In the genomic region with DNA sequence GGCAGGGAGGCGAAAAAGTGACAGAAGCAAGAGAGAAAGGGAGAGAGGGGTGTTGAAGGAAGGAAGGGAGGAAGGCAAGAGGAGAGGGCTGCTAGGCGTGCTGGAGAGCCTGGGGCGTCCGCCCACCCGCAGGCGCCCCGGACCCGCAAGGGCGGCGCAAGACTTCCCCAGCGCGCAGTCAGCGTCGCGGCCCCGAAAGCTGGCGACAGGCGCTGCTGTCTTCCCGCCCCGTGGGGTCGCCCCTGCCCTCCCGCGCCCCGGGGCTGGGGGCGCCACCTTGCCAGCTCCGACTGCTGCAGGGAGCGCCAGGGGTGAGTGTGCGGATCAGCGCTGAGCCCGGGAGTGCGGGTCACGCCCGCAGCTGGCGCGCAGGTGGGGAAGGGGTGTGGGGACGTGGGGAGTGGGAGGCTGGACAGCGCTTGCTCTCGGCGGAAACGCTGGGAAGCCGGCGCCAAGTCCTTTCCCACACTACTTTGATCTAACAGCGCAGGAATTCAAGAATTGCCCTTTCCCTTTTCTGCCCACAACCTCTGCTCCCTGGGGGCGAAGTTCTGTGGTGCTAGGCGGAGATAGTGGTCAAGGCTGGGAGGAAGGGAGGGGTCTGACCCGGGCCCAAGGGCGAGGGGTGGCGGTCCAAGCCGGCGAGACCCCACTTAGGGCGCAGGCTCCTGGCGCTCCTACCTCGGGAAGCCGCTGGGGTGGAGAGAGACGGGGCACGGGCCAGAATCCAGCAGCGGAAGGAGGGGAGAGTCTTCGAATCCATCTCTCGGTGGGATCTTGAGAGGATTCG, we compare ENCODE assay signal across 1 cellular context.
TF ChIP-seq lines count a peak whose summit lies in the region.

A gene (plus strand): TSS at position 175 of the 790 bp plus-strand sequence.

TF ChIP-seq in K562, 482 proteins besides CTCF, POLR2A, EP300 and RAD21 (continued from another document and continues in another):
- TF ChIP-seq, protein P1, sequence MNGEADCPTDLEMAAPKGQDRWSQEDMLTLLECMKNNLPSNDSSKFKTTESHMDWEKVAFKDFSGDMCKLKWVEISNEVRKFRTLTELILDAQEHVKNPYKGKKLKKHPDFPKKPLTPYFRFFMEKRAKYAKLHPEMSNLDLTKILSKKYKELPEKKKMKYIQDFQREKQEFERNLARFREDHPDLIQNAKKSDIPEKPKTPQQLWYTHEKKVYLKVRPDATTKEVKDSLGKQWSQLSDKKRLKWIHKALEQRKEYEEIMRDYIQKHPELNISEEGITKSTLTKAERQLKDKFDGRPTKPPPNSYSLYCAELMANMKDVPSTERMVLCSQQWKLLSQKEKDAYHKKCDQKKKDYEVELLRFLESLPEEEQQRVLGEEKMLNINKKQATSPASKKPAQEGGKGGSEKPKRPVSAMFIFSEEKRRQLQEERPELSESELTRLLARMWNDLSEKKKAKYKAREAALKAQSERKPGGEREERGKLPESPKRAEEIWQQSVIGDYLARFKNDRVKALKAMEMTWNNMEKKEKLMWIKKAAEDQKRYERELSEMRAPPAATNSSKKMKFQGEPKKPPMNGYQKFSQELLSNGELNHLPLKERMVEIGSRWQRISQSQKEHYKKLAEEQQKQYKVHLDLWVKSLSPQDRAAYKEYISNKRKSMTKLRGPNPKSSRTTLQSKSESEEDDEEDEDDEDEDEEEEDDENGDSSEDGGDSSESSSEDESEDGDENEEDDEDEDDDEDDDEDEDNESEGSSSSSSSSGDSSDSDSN (IDR thresholded peaks at IDR 0.05; ENCODE audit: borderline replicate concordance in 1 of 2, low read depth in 2 of 2, low read length in 2 of 2): peak in 1 of 2 experiments; percentile 84; a peak in 2 of 4 replicates
- TF ChIP-seq, protein P2, sequence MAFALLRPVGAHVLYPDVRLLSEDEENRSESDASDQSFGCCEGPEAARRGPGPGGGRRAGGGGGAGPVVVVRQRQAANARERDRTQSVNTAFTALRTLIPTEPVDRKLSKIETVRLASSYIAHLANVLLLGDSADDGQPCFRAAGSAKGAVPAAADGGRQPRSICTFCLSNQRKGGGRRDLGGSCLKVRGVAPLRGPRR (CRISPR knock-in tag; IDR thresholded peaks at IDR 0.05): no peak
- TF ChIP-seq DMBX1 (CRISPR knock-in tag; IDR thresholded peaks at IDR 0.05; ENCODE audit: borderline replicate concordance) (no peak), HMG20A (CRISPR knock-in tag; conservative IDR thresholded peaks at IDR 0.05) (no peak), PHF8 (IDR thresholded peaks at IDR 0.05; ENCODE audit: borderline replicate concordance, low read length) (peak; percentile 48; the same call in 1 of the 2 replicates), FUS (optimal IDR thresholded peaks at IDR 0.05; ENCODE audit: low read depth, low read length) (no peak), SLC30A9 (CRISPR knock-in tag; IDR thresholded peaks at IDR 0.05) (no peak), POLR2G (IDR thresholded peaks at IDR 0.05; ENCODE audit: low read depth, low read length) (peak; percentile 87), YY1 (IDR thresholded peaks at IDR 0.05; ENCODE audit: borderline replicate concordance in 1 of 3, control insufficient read depth in 1 of 3, extremely low read depth in 1 of 3, insufficient read depth in 3 of 3, insufficient read length in 1 of 3, insufficient replicate concordance in 2 of 3, low read depth in 1 of 3, low read length in 2 of 3) (peak in 2 of 3 experiments; percentile 14 to 38), MBD2 (IDR thresholded peaks at IDR 0.05; ENCODE audit: borderline replicate concordance, low read depth) (0 out of 2 replicates have a peak, but pooled peaks have one; percentile 11), ZNF644 (tag; IDR thresholded peaks at IDR 0.05; ENCODE audit: low read depth) (no peak), CBX5 (IDR thresholded peaks at IDR 0.05; ENCODE audit: borderline replicate concordance, low read depth) (0 out of 2 replicates have a peak, but pooled peaks have one; percentile 11), HNRNPH1 (optimal IDR thresholded peaks at IDR 0.05; ENCODE audit: low read depth, low read length) (no peak), MXI1 (IDR thresholded peaks at IDR 0.05; ENCODE audit: low read depth, low read length) (no peak), TCFL5 (CRISPR knock-in tag; conservative IDR thresholded peaks at IDR 0.05) (no peak), CEBPB (tag; IDR thresholded peaks at IDR 0.05) (no peak), SNRNP70 (optimal IDR thresholded peaks at IDR 0.05; ENCODE audit: low read depth, low read length) (no peak), ZNF133 (CRISPR knock-in tag; IDR thresholded peaks at IDR 0.05) (no peak), PURB (CRISPR knock-in tag; IDR thresholded peaks at IDR 0.05; ENCODE audit: low read depth) (no peak), HNRNPUL1 (IDR thresholded peaks at IDR 0.05; ENCODE audit: low read length) (no peak), ZNF354B (CRISPR knock-in tag; IDR thresholded peaks at IDR 0.05) (no peak), SRSF3 (IDR thresholded peaks at IDR 0.05; ENCODE audit: insufficient read depth, low read length) (no peak), SIX5 (IDR thresholded peaks at IDR 0.05; ENCODE audit: borderline replicate concordance in 1 of 2, insufficient read depth in 1 of 2, low read depth in 1 of 2, low read length in 2 of 2) (no peak), CREB1 (IDR thresholded peaks at IDR 0.05) (no peak), CREB1 (CRISPR knock-in tag; IDR thresholded peaks at IDR 0.05) (peak; percentile 45; the same call in 1 of the 2 replicates), CHD1 (IDR thresholded peaks at IDR 0.05; ENCODE audit: low read length) (no peak), CREM (IDR thresholded peaks at IDR 0.05; ENCODE audit: low read depth) (no peak), SMARCE1 (IDR thresholded peaks at IDR 0.05) (0 out of 2 replicates have a peak, but pooled peaks have one; percentile 33), PTBP1 (IDR thresholded peaks at IDR 0.05; ENCODE audit: low read depth, low read length) (no peak), MTA1 (IDR thresholded peaks at IDR 0.05; ENCODE audit: borderline replicate concordance) (no peak), ZFPM2 (CRISPR knock-in tag; IDR thresholded peaks at IDR 0.05) (no peak), SIRT6 (IDR thresholded peaks at IDR 0.05; ENCODE audit: low read depth, low read length) (no peak), SMAD1 (IDR thresholded peaks at IDR 0.05; ENCODE audit: low read depth, low read length, partially characterized antibody) (no peak), NFRKB (IDR thresholded peaks at IDR 0.05; ENCODE audit: low read depth) (no peak), ZNF217 (CRISPR knock-in tag; IDR thresholded peaks at IDR 0.05) (no peak), MECOM (CRISPR knock-in tag; IDR thresholded peaks at IDR 0.05) (no peak), CXXC5 (CRISPR knock-in tag; IDR thresholded peaks at IDR 0.05) (peak; percentile 63), JUNB (CRISPR knock-in tag; conservative IDR thresholded peaks at IDR 0.05) (no peak)
- TF ChIP-seq, protein P3, sequence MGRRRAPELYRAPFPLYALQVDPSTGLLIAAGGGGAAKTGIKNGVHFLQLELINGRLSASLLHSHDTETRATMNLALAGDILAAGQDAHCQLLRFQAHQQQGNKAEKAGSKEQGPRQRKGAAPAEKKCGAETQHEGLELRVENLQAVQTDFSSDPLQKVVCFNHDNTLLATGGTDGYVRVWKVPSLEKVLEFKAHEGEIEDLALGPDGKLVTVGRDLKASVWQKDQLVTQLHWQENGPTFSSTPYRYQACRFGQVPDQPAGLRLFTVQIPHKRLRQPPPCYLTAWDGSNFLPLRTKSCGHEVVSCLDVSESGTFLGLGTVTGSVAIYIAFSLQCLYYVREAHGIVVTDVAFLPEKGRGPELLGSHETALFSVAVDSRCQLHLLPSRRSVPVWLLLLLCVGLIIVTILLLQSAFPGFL (CRISPR knock-in tag; IDR thresholded peaks at IDR 0.05): no peak
- TF ChIP-seq, protein P4, sequence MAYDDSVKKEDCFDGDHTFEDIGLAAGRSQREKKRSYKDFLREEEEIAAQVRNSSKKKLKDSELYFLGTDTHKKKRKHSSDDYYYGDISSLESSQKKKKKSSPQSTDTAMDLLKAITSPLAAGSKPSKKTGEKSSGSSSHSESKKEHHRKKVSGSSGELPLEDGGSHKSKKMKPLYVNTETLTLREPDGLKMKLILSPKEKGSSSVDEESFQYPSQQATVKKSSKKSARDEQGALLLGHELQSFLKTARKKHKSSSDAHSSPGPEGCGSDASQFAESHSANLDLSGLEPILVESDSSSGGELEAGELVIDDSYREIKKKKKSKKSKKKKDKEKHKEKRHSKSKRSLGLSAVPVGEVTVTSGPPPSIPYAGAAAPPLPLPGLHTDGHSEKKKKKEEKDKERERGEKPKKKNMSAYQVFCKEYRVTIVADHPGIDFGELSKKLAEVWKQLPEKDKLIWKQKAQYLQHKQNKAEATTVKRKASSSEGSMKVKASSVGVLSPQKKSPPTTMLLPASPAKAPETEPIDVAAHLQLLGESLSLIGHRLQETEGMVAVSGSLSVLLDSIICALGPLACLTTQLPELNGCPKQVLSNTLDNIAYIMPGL (CRISPR knock-in tag; IDR thresholded peaks at IDR 0.05): 0 out of 2 replicates have a peak, but pooled peaks have one; percentile 64
- TF ChIP-seq, protein P5, sequence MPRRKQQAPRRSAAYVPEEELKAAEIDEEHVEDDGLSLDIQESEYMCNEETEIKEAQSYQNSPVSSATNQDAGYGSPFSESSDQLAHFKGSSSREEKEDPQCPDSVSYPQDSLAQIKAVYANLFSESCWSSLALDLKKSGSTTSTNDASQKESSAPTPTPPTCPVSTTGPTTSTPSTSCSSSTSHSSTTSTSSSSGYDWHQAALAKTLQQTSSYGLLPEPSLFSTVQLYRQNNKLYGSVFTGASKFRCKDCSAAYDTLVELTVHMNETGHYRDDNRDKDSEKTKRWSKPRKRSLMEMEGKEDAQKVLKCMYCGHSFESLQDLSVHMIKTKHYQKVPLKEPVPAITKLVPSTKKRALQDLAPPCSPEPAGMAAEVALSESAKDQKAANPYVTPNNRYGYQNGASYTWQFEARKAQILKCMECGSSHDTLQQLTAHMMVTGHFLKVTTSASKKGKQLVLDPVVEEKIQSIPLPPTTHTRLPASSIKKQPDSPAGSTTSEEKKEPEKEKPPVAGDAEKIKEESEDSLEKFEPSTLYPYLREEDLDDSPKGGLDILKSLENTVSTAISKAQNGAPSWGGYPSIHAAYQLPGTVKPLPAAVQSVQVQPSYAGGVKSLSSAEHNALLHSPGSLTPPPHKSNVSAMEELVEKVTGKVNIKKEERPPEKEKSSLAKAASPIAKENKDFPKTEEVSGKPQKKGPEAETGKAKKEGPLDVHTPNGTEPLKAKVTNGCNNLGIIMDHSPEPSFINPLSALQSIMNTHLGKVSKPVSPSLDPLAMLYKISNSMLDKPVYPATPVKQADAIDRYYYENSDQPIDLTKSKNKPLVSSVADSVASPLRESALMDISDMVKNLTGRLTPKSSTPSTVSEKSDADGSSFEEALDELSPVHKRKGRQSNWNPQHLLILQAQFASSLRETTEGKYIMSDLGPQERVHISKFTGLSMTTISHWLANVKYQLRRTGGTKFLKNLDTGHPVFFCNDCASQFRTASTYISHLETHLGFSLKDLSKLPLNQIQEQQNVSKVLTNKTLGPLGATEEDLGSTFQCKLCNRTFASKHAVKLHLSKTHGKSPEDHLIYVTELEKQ (CRISPR knock-in tag; IDR thresholded peaks at IDR 0.05): no peak
- TF ChIP-seq, protein P6, sequence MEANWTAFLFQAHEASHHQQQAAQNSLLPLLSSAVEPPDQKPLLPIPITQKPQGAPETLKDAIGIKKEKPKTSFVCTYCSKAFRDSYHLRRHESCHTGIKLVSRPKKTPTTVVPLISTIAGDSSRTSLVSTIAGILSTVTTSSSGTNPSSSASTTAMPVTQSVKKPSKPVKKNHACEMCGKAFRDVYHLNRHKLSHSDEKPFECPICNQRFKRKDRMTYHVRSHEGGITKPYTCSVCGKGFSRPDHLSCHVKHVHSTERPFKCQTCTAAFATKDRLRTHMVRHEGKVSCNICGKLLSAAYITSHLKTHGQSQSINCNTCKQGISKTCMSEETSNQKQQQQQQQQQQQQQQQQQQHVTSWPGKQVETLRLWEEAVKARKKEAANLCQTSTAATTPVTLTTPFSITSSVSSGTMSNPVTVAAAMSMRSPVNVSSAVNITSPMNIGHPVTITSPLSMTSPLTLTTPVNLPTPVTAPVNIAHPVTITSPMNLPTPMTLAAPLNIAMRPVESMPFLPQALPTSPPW (CRISPR knock-in tag; IDR thresholded peaks at IDR 0.05): peak; percentile 36; the same call in 1 of the 2 replicates
- TF ChIP-seq, protein P7, sequence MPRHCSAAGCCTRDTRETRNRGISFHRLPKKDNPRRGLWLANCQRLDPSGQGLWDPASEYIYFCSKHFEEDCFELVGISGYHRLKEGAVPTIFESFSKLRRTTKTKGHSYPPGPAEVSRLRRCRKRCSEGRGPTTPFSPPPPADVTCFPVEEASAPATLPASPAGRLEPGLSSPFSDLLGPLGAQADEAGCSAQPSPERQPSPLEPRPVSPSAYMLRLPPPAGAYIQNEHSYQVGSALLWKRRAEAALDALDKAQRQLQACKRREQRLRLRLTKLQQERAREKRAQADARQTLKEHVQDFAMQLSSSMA (CRISPR knock-in tag; IDR thresholded peaks at IDR 0.05): no peak
- TF ChIP-seq, protein P8, sequence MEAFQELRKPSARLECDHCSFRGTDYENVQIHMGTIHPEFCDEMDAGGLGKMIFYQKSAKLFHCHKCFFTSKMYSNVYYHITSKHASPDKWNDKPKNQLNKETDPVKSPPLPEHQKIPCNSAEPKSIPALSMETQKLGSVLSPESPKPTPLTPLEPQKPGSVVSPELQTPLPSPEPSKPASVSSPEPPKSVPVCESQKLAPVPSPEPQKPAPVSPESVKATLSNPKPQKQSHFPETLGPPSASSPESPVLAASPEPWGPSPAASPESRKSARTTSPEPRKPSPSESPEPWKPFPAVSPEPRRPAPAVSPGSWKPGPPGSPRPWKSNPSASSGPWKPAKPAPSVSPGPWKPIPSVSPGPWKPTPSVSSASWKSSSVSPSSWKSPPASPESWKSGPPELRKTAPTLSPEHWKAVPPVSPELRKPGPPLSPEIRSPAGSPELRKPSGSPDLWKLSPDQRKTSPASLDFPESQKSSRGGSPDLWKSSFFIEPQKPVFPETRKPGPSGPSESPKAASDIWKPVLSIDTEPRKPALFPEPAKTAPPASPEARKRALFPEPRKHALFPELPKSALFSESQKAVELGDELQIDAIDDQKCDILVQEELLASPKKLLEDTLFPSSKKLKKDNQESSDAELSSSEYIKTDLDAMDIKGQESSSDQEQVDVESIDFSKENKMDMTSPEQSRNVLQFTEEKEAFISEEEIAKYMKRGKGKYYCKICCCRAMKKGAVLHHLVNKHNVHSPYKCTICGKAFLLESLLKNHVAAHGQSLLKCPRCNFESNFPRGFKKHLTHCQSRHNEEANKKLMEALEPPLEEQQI (IDR thresholded peaks at IDR 0.05): no peak
- TF ChIP-seq, protein P9, sequence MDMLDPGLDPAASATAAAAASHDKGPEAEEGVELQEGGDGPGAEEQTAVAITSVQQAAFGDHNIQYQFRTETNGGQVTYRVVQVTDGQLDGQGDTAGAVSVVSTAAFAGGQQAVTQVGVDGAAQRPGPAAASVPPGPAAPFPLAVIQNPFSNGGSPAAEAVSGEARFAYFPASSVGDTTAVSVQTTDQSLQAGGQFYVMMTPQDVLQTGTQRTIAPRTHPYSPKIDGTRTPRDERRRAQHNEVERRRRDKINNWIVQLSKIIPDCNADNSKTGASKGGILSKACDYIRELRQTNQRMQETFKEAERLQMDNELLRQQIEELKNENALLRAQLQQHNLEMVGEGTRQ (CRISPR knock-in tag; IDR thresholded peaks at IDR 0.05): no peak
- TF ChIP-seq, protein P10, sequence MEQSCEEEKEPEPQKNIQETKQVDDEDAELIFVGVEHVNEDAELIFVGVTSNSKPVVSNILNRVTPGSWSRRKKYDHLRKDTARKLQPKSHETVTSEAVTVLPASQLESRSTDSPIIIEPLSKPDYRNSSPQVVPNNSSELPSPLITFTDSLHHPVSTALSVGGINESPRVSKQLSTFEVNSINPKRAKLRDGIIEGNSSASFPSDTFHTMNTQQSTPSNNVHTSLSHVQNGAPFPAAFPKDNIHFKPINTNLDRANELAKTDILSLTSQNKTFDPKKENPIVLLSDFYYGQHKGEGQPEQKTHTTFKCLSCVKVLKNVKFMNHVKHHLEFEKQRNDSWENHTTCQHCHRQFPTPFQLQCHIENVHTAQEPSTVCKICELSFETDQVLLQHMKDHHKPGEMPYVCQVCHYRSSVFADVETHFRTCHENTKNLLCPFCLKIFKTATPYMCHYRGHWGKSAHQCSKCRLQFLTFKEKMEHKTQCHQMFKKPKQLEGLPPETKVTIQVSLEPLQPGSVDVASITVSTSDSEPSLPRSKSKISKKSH (CRISPR knock-in tag; IDR thresholded peaks at IDR 0.05): no peak
